25 cellular contexts compared by ENCODE assay signal in the genomic region with DNA sequence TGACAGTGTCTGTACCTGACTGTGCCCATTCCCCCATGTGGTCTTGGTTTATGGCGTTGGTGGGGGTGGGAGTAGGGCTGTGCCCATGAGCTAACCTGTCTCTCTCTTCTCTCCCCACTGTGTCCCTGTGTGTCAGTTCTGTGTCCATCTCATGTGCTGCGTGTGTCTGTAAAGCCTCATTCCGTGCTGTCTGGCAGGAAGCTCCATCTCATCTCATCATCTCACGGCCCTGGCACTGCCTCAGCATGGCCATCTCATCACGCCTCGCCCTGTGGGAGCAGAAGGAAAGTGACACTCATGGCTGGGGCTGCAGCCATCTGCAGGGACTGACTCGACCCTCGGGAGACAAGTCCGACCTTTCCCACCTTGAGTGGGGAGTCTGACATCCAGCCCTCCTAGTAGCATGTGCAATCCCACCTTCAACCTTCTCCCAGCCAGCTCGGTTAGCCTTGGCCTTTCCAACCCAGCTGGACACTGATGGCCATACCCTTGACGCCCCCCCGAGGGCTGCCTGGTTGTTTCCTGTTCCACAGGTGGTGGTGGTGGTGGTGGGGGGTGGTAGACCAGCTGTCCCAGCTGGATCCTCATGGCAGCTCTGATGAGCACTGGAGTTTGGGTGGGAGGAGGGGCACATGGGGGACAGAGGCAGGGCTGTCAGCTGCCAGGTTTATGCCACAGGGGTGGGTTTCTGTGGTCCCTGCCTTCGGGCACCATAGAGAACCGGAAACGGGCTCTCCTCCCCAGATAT. TPM values are rescaled to one million over a fixed set of nuclear protein-coding genes. Genes with fewer than 3 reads are reported as not detected.
DNase-seq lines count a peak whose midpoint lies in the region; ATAC-seq, FAIRE-seq and TF ChIP-seq lines count a peak whose summit lies in the region.
"Had no signal": no experiment of that assay in that cellular context is flagged by ENCODE, and none has a peak within 500 bp of the region (broad histone marks: within the 10 kb centered on the region; RNA-seq: fewer than 3 reads in every experiment).

No MANE protein-coding gene starts in this region.

- H3K36me3 ChIP-seq in KOPT-K1 (ENCODE audit: insufficient read depth, low read length) (peaks cover 99% of the 10 kb centered on the region), fibroblast of lung (ENCODE audit: control insufficient read depth, insufficient read depth, low read length) (no peaks in the 10 kb centered on the region)
- H3K36me3 ChIP-seq: uterus had no signal

- no peak for TF ChIP-seq EP300 in A549 (IDR thresholded peaks at IDR 0.05)

- TF ChIP-seq POLR2A in A549 (IDR thresholded peaks at IDR 0.05; ENCODE audit: low read length), result no peak

- H3K4me3 ChIP-seq in A549 (no peak overlapping the region), fibroblast of lung (replicated peaks in 1 of 4; ENCODE audit: control extremely low read depth in 1 of 4, insufficient read depth in 1 of 4, low read depth in 3 of 4, low read length in 4 of 4) (no peak overlapping the region)
- H3K4me3 ChIP-seq: esophagus muscularis mucosa, GM23338, K562, uterus had no signal

- H3K79me2 ChIP-seq in fibroblast of lung (ENCODE audit: control insufficient read depth, insufficient read depth, low read length), result no peaks in the 10 kb centered on the region

- H3K4me2 ChIP-seq in A549 (no peak overlapping the region), fibroblast of lung (ENCODE audit: extremely low read depth, insufficient read depth, low read length) (no peak overlapping the region)
- H3K4me2 ChIP-seq: GM23338 had no signal

- peaks cover 11% of the 10 kb centered on the region; the same call in 2 of the 3 replicates for H3K4me1 ChIP-seq in A549
- H3K4me1 ChIP-seq in fibroblast of lung (ENCODE audit: control insufficient read depth, extremely low read depth, insufficient read depth, low read length), result peaks cover 10% of the 10 kb centered on the region
- H3K4me1 ChIP-seq: uterus had no signal

- no peaks in the 10 kb centered on the region for H3K27me3 ChIP-seq in fibroblast of lung (ENCODE audit: control insufficient read depth, insufficient read depth, low read length)
- H3K27me3 ChIP-seq: uterus had no signal

- no peak for FAIRE-seq in A549 (lab: Jason Lieb, UNC)
- FAIRE-seq: GM12892, K562 had no signal

- DNase-seq in A549 (ENCODE audit: low read depth in 1 of 2, low spot score in 1 of 2) (no peak), fibroblast of lung (ENCODE audit: low read depth in 2 of 2) (no peak), myocyte (ENCODE audit: low read depth) (peak; percentile 82), mesenteric fat pad (ENCODE audit: low spot score) (no peak), middle frontal gyrus (ENCODE audit: extremely low spot score, low spot score) (no peak)
- DNase-seq in stimulated activated CD4-positive, alpha-beta T cell treated with anti-CD3 and anti-CD28 coated beads, Interleukin-15, amount 100 ng/mL, for 24 hours, result no peak
- DNase-seq: activated gamma-delta T cell treated with Interleukin-2 at 50 U/mL for 16 hours; amygdala; cerebellar nuclear complex; effector CD8-positive, alpha-beta T cell; MV-4-11; NCI-H1694; NCI-H226; NCI-H82; SIG-M5; T-helper 17 cell; uterus had no signal

- no peak for TF ChIP-seq RAD21 in A549 (conservative IDR thresholded peaks at IDR 0.05 in 1 of 2, IDR thresholded peaks at IDR 0.05 in 1 of 2)

- ATAC-seq in A549, result no peak
- no peak for ATAC-seq in HG03565 (IDR thresholded peaks at IDR 0.05; ENCODE audit: unreplicated experiment)
- ATAC-seq: GM23338, T-helper 17 cell had no signal

- 82% methylated on average over 13 of the region's 15 CpGs for WGBS in A549 (ENCODE audit: missing lambda C conversion rate)

- TF ChIP-seq CTCF in A549 (IDR thresholded peaks at IDR 0.05) (no peak), fibroblast of lung (conservative IDR thresholded peaks at IDR 0.05 in 1 of 2, IDR thresholded peaks at IDR 0.05 in 1 of 2; ENCODE audit: low read depth in 1 of 2, low read length in 2 of 2) (no peak)

- H3K9ac ChIP-seq in fibroblast of lung (ENCODE audit: insufficient read depth, low read length), result no peak overlapping the region

- no peaks in the 10 kb centered on the region for H4K20me1 ChIP-seq in fibroblast of lung (ENCODE audit: control insufficient read depth, extremely low read depth, insufficient read depth, low read length)

- CTCF ChIA-PET in A549 (lab: Yijun Ruan, JAX), result interaction anchor here (1.1 to 2.1 kb wide), 2 partner anchors 12 to 16 kb away, joined by 3 to 16 read pairs; no protein-coding TSS in a partner anchor

- no peak overlapping the region for H2AFZ ChIP-seq in fibroblast of lung (ENCODE audit: low read length)
- H2AFZ ChIP-seq: GM23338 had no signal

- H3K9me3 ChIP-seq in A549 (peaks cover 4% of the 10 kb centered on the region; the same call in 1 of the 3 replicates), KOPT-K1 (ENCODE audit: insufficient read depth, low read length, poor library complexity, severe bottlenecking) (peaks cover 31% of the 10 kb centered on the region), fibroblast of lung (ENCODE audit: control insufficient read depth, insufficient read depth, low read depth, low read length) (no peaks in the 10 kb centered on the region)
- H3K9me3 ChIP-seq: uterus had no signal

- H3K27ac ChIP-seq in A549 (peak overlapping the region; percentile 22 to 61; a peak in 3 of 6 replicates), KOPT-K1 (ENCODE audit: low read depth, low read length, poor library complexity, severe bottlenecking) (peak overlapping the region; percentile 26), fibroblast of lung (ENCODE audit: insufficient read depth, low read length) (peak overlapping the region; percentile 57)
- H3K27ac ChIP-seq: esophagus muscularis mucosa, uterus, VCaP had no signal

- POLR2A ChIA-PET in A549 (lab: Yijun Ruan, JAX), result no interaction called here

TF ChIP-seq in A549, 52 proteins besides CTCF, POLR2A, EP300 and RAD21 (continues in another document):
- no peak for TF ChIP-seq HMGXB4 (CRISPR knock-in tag; IDR thresholded peaks at IDR 0.05; ENCODE audit: borderline replicate concordance)
- no peak for TF ChIP-seq CHD2 (IDR thresholded peaks at IDR 0.05; ENCODE audit: low read length, partially characterized antibody)
- no peak for TF ChIP-seq HOXA7 (CRISPR knock-in tag; IDR thresholded peaks at IDR 0.05)
- no peak for TF ChIP-seq KDM5A (IDR thresholded peaks at IDR 0.05)
- no peak for TF ChIP-seq GATA3 (IDR thresholded peaks at IDR 0.05; ENCODE audit: borderline replicate concordance)
- no peak for TF ChIP-seq SREBF2 (IDR thresholded peaks at IDR 0.05)
- TF ChIP-seq MAX (IDR thresholded peaks at IDR 0.05), result no peak
- no peak for TF ChIP-seq RCOR1 (IDR thresholded peaks at IDR 0.05; ENCODE audit: low read depth, low read length)
- TF ChIP-seq, protein P1, sequence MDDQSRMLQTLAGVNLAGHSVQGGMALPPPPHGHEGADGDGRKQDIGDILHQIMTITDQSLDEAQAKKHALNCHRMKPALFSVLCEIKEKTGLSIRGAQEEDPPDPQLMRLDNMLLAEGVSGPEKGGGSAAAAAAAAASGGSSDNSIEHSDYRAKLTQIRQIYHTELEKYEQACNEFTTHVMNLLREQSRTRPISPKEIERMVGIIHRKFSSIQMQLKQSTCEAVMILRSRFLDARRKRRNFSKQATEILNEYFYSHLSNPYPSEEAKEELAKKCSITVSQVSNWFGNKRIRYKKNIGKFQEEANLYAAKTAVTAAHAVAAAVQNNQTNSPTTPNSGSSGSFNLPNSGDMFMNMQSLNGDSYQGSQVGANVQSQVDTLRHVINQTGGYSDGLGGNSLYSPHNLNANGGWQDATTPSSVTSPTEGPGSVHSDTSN (IDR thresholded peaks at IDR 0.05), result no peak
- no peak for TF ChIP-seq ELK1 (IDR thresholded peaks at IDR 0.05; ENCODE audit: low read depth, low read length)

RNA-seq across cellular contexts. Expression of gene MYO18B, which starts 19.0 kb away (rescaled TPM):
- polyA plus RNA-seq in A549 (2011; rRNA removed) (0.01 TPM in 2 replicates), A549 (2017; fragmentation: RNase III; extraction: RNeasy Plus Mini Kit Qiagen cat#74134 plus additional on column Dnase treatment) (0.01 to 0.05 TPM in 2 of 3 replicates, not detected in the other), fibroblast of lung (not detected in 2 replicates)
- polyA plus RNA-seq in A549 (2012; cell fraction: cytosol; rRNA removed), result under 0.01 TPM in 1 of 2 replicates, not detected in the other
- 0.01 and 0.11 TPM in 2 replicates for polyA plus RNA-seq in A549 (2012; cell fraction: nucleus; rRNA removed)
- polyA minus RNA-seq in A549 (2011; rRNA and poly(A)+ RNA removed), result 0.04 and 0.05 TPM in 2 replicates
- total RNA-seq in fibroblast of lung (under 0.01 and 0.17 TPM in 2 replicates), myocyte (165 and 251 TPM in 2 replicates), mesenteric fat pad (0.10 TPM)
- polyA plus RNA-seq in fibroblast of lung (2012), result not detected in 2 replicates
- polyA minus RNA-seq in fibroblast of lung (ENCODE audit: low replicate concordance), result not detected in 2 replicates
- polyA plus RNA-seq in myocyte (2012), result 73.3 TPM
- total RNA-seq: renal cortical epithelial cell had no signal

Comparison
In these comparisons a context has a peak if more than half of its experiments do, and no peak if none do; other contexts are left out.
1. RNA of gene MYO18B, which starts 19.0 kb away (total RNA-seq): 165 to 251 TPM in myocyte; under 0.01 to 0.17 TPM in fibroblast of lung and 0.10 TPM in mesenteric fat pad (single experiment); every median in the first group is over 100 times any median in the second.
2. Peak in every context shown above with its lines, with median percentiles within 50 percentile points of each other: H3K27ac ChIP-seq.